In genomic region chr1:109432336-109432735, GRCh38 we compare ENCODE assay signal across 17 cellular contexts. TPM values are rescaled to one million over a fixed set of nuclear protein-coding genes. Genes with fewer than 3 reads are reported as not detected.
DNase-seq lines count a peak whose midpoint lies in the region; ATAC-seq and TF ChIP-seq lines count a peak whose summit lies in the region.
"Had no signal": no experiment of that assay in that cellular context is flagged by ENCODE, and none has a peak within 500 bp of the region (broad histone marks: within the 10 kb centered on the region; RNA-seq: fewer than 3 reads in every experiment).

No MANE protein-coding gene starts in this region.

- H4K91ac ChIP-seq in IMR-90 (ENCODE audit: insufficient read depth, low read depth, low read length) = no peak overlapping the region

- TF ChIP-seq RAD21 in IMR-90 (IDR thresholded peaks at IDR 0.05; ENCODE audit: low read length) = no peak

- H3K27me3 ChIP-seq in IMR-90 (ENCODE audit: control insufficient read depth, insufficient read depth, low read length) = no peaks in the 10 kb centered on the region
- no peaks in the 10 kb centered on the region for H3K27me3 ChIP-seq in uterus
- H3K27me3 ChIP-seq: BLaER1 had no signal

- in situ Hi-C loops in IMR-90 (cut with MboI; ENCODE audit: low sequenced_read_pairs) = no loop called here

- no peak overlapping the region for H3K14ac ChIP-seq in IMR-90 (replicated peaks; ENCODE audit: low read depth, low read length)

- peaks cover 4% of the 10 kb centered on the region; the same call in 1 of the 2 replicates for H3K4me1 ChIP-seq in IMR-90 (ENCODE audit: control insufficient read depth, insufficient read depth, low read length)
- H3K4me1 ChIP-seq in uterus = no peaks in the 10 kb centered on the region

- peak; percentile 71 for DNase-seq in AG08395 (ENCODE audit: low spot score)
- DNase-seq in DMS 273 treated with DMSO at 0.1 percent for 48 hours (lab: John Stamatoyannopoulos, UW) = peak; percentile 64
- DNase-seq in IMR-90 = peak; percentile 25
- peak; percentile 28 for DNase-seq in fibroblast of the conjunctiva (ENCODE audit: low read depth)
- DNase-seq in NK-92 (lab: John Stamatoyannopoulos, UW; ENCODE audit: unreplicated experiment) = no peak
- no peak for DNase-seq in NCI-H1105 (lab: John Stamatoyannopoulos, UW)
- DNase-seq in uterus = no peak
- DNase-seq: CD8-positive, alpha-beta memory T cell; KBM-7; NCI-H1092 treated with DMSO at 0.1 percent for 48 hours; NCI-H187 treated with DMSO at 0.1 percent for 48 hours; NCI-H510A; SHP77 had no signal

- H2BK15ac ChIP-seq in IMR-90 (ENCODE audit: low read depth, low read length) = no peak overlapping the region

- H2BK120ac ChIP-seq in IMR-90 (ENCODE audit: low read depth, low read length) = no peak overlapping the region

- TF ChIP-seq CTCF in IMR-90 (conservative IDR thresholded peaks at IDR 0.05; ENCODE audit: low read depth, low read length) = no peak
- TF ChIP-seq CTCF in uterus (IDR thresholded peaks at IDR 0.05) = no peak

- no peak for TF ChIP-seq POLR2A in IMR-90 (IDR thresholded peaks at IDR 0.05; ENCODE audit: low read depth, low read length)
- no peak for TF ChIP-seq POLR2A in uterus (IDR thresholded peaks at IDR 0.05)

- H3K56ac ChIP-seq in IMR-90 (ENCODE audit: extremely low read depth, insufficient read depth, low read length) = no peak overlapping the region

- ATAC-seq in IMR-90 (ENCODE audit: low read depth) (no peak), HG03175 (IDR thresholded peaks at IDR 0.05; ENCODE audit: unreplicated experiment) (no peak)
- ATAC-seq: HCT116 had no signal

- H3K9me3 ChIP-seq in IMR-90 (ENCODE audit: control insufficient read depth, insufficient read depth, low read length) = no peaks in the 10 kb centered on the region; the same call in 1 of the 2 replicates
- no peaks in the 10 kb centered on the region for H3K9me3 ChIP-seq in uterus

- intact Hi-C loops in IMR-90 (cut with micrococcal nuclease) (no loop called here), uterus (cut with DNase I; ENCODE audit: low total_unique reads) (no loop called here)

- H3K4ac ChIP-seq in IMR-90 (ENCODE audit: low read depth, low read length) = no peak overlapping the region

- H2AK9ac ChIP-seq in IMR-90 (replicated peaks; ENCODE audit: low read depth, low read length, poor library complexity) = no peak overlapping the region

- BruUV-seq in IMR-90 (replicated peaks; lab: Mats Ljungman, UMichigan) = no TSS peak

- H3K27ac ChIP-seq in IMR-90 (ENCODE audit: insufficient read depth, low read length) (no peak overlapping the region), uterus (no peak overlapping the region)
- H3K27ac ChIP-seq: BLaER1, HL-60 had no signal

- H3K23ac ChIP-seq in IMR-90 (ENCODE audit: low read depth, low read length) = no peak overlapping the region

- no peak overlapping the region for H4K8ac ChIP-seq in IMR-90 (ENCODE audit: low read depth in 2 of 2, low read length in 2 of 2)

- H4K5ac ChIP-seq in IMR-90 (ENCODE audit: low read depth, low read length) = no peak overlapping the region

- CTCF ChIA-PET in IMR-90 (lab: Yijun Ruan, JAX) = no interaction called here

- H4K20me1 ChIP-seq in IMR-90 (ENCODE audit: insufficient read depth, low read length) = no peaks in the 10 kb centered on the region
- H4K20me1 ChIP-seq: BLaER1 had no signal

- H2BK5ac ChIP-seq in IMR-90 (ENCODE audit: low read depth, low read length, poor library complexity, severe bottlenecking) = no peak overlapping the region

- H3K36me3 ChIP-seq in IMR-90 (ENCODE audit: control insufficient read depth, insufficient read depth, low read length) = no peaks in the 10 kb centered on the region
- H3K36me3 ChIP-seq in uterus = no peaks in the 10 kb centered on the region
- H3K36me3 ChIP-seq: BLaER1 had no signal

- peaks cover 4 to 12% of the 10 kb centered on the region in 2 experiments; a peak in 3 of 4 replicates for H3K79me1 ChIP-seq in IMR-90 (ENCODE audit: low read depth in 1 of 2, low read length in 2 of 2)

- no peak overlapping the region for H3K4me2 ChIP-seq in IMR-90 (ENCODE audit: low read depth, low read length)
- H3K4me2 ChIP-seq: BLaER1 had no signal

- POLR2A ChIA-PET in IMR-90 (lab: Charles Lee; ENCODE audit: unreplicated experiment) = no interaction called here

- no peak overlapping the region for H2BK20ac ChIP-seq in IMR-90 (ENCODE audit: low read depth, low read length)

- H2AFZ ChIP-seq in IMR-90 (replicated peaks; ENCODE audit: low read length, poor library complexity) = no peak overlapping the region

- H3K4me3 ChIP-seq in IMR-90 (ENCODE audit: insufficient read depth, low read depth, low read length) (no peak overlapping the region), uterus (no peak overlapping the region)
- H3K4me3 ChIP-seq: BLaER1 had no signal

- H3K9me1 ChIP-seq in IMR-90 (ENCODE audit: insufficient read depth, low read length) = no peaks in the 10 kb centered on the region

- dilution Hi-C loops in IMR-90 (cut with HindIII; ENCODE audit: low sequenced_read_pairs, unreplicated experiment) = no loop called here

- H2AK5ac ChIP-seq in IMR-90 (ENCODE audit: low read depth, low read length) = no peak overlapping the region

- no peak overlapping the region for H3K9ac ChIP-seq in IMR-90 (ENCODE audit: low read depth, low read length)
- H3K9ac ChIP-seq: BLaER1 had no signal

- no peak overlapping the region for H3K18ac ChIP-seq in IMR-90 (ENCODE audit: low read depth, low read length)

TF ChIP-seq in IMR-90, 13 proteins besides CTCF, POLR2A, EP300 and RAD21:
- TF ChIP-seq RCOR1 (IDR thresholded peaks at IDR 0.05; ENCODE audit: insufficient replicate concordance, low read length) (no peak), FOS (IDR thresholded peaks at IDR 0.05; ENCODE audit: low read depth, low read length) (no peak), ELK1 (IDR thresholded peaks at IDR 0.05; ENCODE audit: borderline replicate concordance, low read depth, low read length) (no peak), SMC3 (IDR thresholded peaks at IDR 0.05; ENCODE audit: low read depth, low read length) (no peak), USF2 (IDR thresholded peaks at IDR 0.05; ENCODE audit: low read depth, low read length) (no peak), MAZ (IDR thresholded peaks at IDR 0.05; ENCODE audit: borderline replicate concordance, low read depth, low read length) (no peak), RFX5 (IDR thresholded peaks at IDR 0.05; ENCODE audit: low read depth, low read length) (no peak), CEBPB (IDR thresholded peaks at IDR 0.05; ENCODE audit: low read depth, low read length) (no peak), MXI1 (IDR thresholded peaks at IDR 0.05; ENCODE audit: borderline replicate concordance, low read depth, low read length) (no peak), CHD1 (IDR thresholded peaks at IDR 0.05; ENCODE audit: low read depth, low read length) (no peak), MAFK (IDR thresholded peaks at IDR 0.05; ENCODE audit: low read depth, low read length) (no peak), NFE2L2 (IDR thresholded peaks at IDR 0.05; ENCODE audit: low read depth, low read length) (no peak), BHLHE40 (IDR thresholded peaks at IDR 0.05; ENCODE audit: low read depth, low read length) (no peak)

RNA-seq across cellular contexts. Expression of gene PSMA5, which starts 6.1 kb away (rescaled TPM):
- total RNA-seq in IMR-90 (2012; rRNA removed) (75.5 and 83.9 TPM in 2 replicates), uterus (10 to 100 TPM; 12.6 to 65.8 (median 40.7) TPM)
- 107 TPM in 2 replicates for polyA plus RNA-seq in IMR-90 (2012; rRNA removed)
- 39.5 and 60.3 TPM in 2 replicates for polyA plus RNA-seq in IMR-90 (2012; cell fraction: cytosol; rRNA removed)
- 11.0 and 46.7 TPM in 2 replicates for polyA plus RNA-seq in IMR-90 (2012; cell fraction: nucleus; rRNA removed; ENCODE audit: low replicate concordance)

RNA-seq across cellular contexts. Expression of gene SYPL2, which starts 34.0 kb away (rescaled TPM):
- under 0.01 TPM in 2 replicates for total RNA-seq in IMR-90 (2012; rRNA removed)
- 0.55 and 0.65 TPM in 2 replicates for polyA plus RNA-seq in IMR-90 (2012; rRNA removed)
- polyA plus RNA-seq in IMR-90 (2012; cell fraction: cytosol; rRNA removed) = 0.18 and 0.23 TPM in 2 replicates
- 0.46 and 0.94 TPM in 2 replicates for polyA plus RNA-seq in IMR-90 (2012; cell fraction: nucleus; rRNA removed; ENCODE audit: low replicate concordance)
- total RNA-seq in uterus = 1 to 10 TPM in 3 of 4 donors, under 1 TPM in 1; 0.48 to 5.9 (median 2.3) TPM

RNA-seq across cellular contexts. Expression of gene SORT1, which starts 34.6 kb away (rescaled TPM):
- 16.7 and 18.9 TPM in 2 replicates for total RNA-seq in IMR-90 (2012; rRNA removed)
- polyA plus RNA-seq in IMR-90 (2012; rRNA removed) = 13.7 and 15.8 TPM in 2 replicates
- polyA plus RNA-seq in IMR-90 (2012; cell fraction: cytosol; rRNA removed) = 6.4 and 8.4 TPM in 2 replicates
- 4.3 and 13.9 TPM in 2 replicates for polyA plus RNA-seq in IMR-90 (2012; cell fraction: nucleus; rRNA removed; ENCODE audit: low replicate concordance)
- 10 to 100 TPM; 20.2 to 43.4 (median 27.9) TPM for total RNA-seq in uterus

RNA-seq across cellular contexts. Expression of gene ATXN7L2, which starts 51.4 kb away (rescaled TPM):
- total RNA-seq in IMR-90 (2012; rRNA removed) (1.3 and 1.7 TPM in 2 replicates), uterus (1 to 10 TPM; 4.1 to 6.7 (median 4.7) TPM)
- 4.8 and 6.4 TPM in 2 replicates for polyA plus RNA-seq in IMR-90 (2012; rRNA removed)
- polyA plus RNA-seq in IMR-90 (2012; cell fraction: cytosol; rRNA removed) = 2.5 and 3.5 TPM in 2 replicates
- polyA plus RNA-seq in IMR-90 (2012; cell fraction: nucleus; rRNA removed; ENCODE audit: low replicate concordance) = 11.5 and 22.5 TPM in 2 replicates

Comparison
In these comparisons a context has a peak if more than half of its experiments do, and no peak if none do; other contexts are left out.
1. DNase-seq: peak in AG08395 (single experiment), DMS 273 treated with DMSO at 0.1 percent for 48 hours (single experiment), IMR-90 (single experiment) and fibroblast of the conjunctiva (single experiment); none in NK-92 (single experiment), NCI-H1105 (single experiment) and uterus (0 of 2).